In genomic region chr17:19766421-19767270, GRCh38 we compare ENCODE assay signal across 8 cellular contexts. TPM values are rescaled to one million over a fixed set of nuclear protein-coding genes. Genes with fewer than 3 reads are reported as not detected.
DNase-seq lines count a peak whose midpoint lies in the region; ATAC-seq, FAIRE-seq and TF ChIP-seq lines count a peak whose summit lies in the region.

No MANE protein-coding gene starts in this region.

- peak; percentile 99 for TF ChIP-seq CTCF in bronchial epithelial cell (IDR thresholded peaks at IDR 0.05; ENCODE audit: insufficient read depth, low read length, severe bottlenecking)

- FAIRE-seq in H54 (lab: Jason Lieb, UNC) (no peak), bronchial epithelial cell (lab: Jason Lieb, UNC) (no peak)

- H3K36me3 ChIP-seq in bronchial epithelial cell (ENCODE audit: control insufficient read depth, insufficient read depth, low read length), result no peaks in the 10 kb centered on the region

- H3K4me3 ChIP-seq in bronchial epithelial cell (ENCODE audit: low read depth, low read length), result no peak overlapping the region

- DNase-seq in COLO668 (lab: John Stamatoyannopoulos, UW; ENCODE audit: unreplicated experiment), result peak; percentile 62
- DNase-seq in H54 (ENCODE audit: insufficient read length, low spot score), result peak; percentile 93
- DNase-seq in NCI-H2171 treated with DMSO at 0.1 percent for 48 hours (lab: John Stamatoyannopoulos, UW), result peak; percentile 52
- DNase-seq in activated CD4-positive, CD25-positive, alpha-beta regulatory T cell treated with anti-CD3 and anti-CD28 coated beads, Interleukin-2, amount 50 U/mL, for 16 hours (ENCODE audit: low read depth, low spot score), result peak; percentile 66
- no peak for DNase-seq in bronchial epithelial cell (ENCODE audit: low read depth)
- DNase-seq in kidney tubule cell (ENCODE audit: low spot score), result peak; percentile 67
- peak; percentile 84 for DNase-seq in stimulated activated CD4-positive, alpha-beta T cell treated with anti-CD3 and anti-CD28 coated beads, Interleukin-4, amount 100 ng/mL, for 24 hours

- no peaks in the 10 kb centered on the region for H3K27me3 ChIP-seq in bronchial epithelial cell (ENCODE audit: control insufficient read depth, insufficient read depth, low read length)

- no peak for TF ChIP-seq POLR2A in H54 (IDR thresholded peaks at IDR 0.05; ENCODE audit: low read depth, low read length)

- no peak for ATAC-seq in HG03521 (IDR thresholded peaks at IDR 0.05; ENCODE audit: unreplicated experiment)

RNA-seq across cellular contexts. Expression of gene ALDH3A1, which starts 18.5 kb away (rescaled TPM):
- 24.2 and 53.3 TPM in 2 replicates for total RNA-seq in bronchial epithelial cell

RNA-seq across cellular contexts. Expression of gene SLC47A2, which starts 50.3 kb away (rescaled TPM):
- total RNA-seq in bronchial epithelial cell, result 0.77 and 0.79 TPM in 2 replicates
